ENCODE assay signal across 8 cellular contexts in genomic region chr3:12662593-12663310, GRCh38. TPM values are rescaled to one million over a fixed set of nuclear protein-coding genes. Genes with fewer than 3 reads are reported as not detected.
DNase-seq lines count a peak whose midpoint lies in the region; ATAC-seq and TF ChIP-seq lines count a peak whose summit lies in the region.

No MANE protein-coding gene starts in this region.

- ATAC-seq in GM18505 (IDR thresholded peaks at IDR 0.05; ENCODE audit: unreplicated experiment) (no peak), naive B cell (ENCODE audit: low read depth in 2 of 2) (no peak), HG03457 (IDR thresholded peaks at IDR 0.05; ENCODE audit: unreplicated experiment) (no peak)

- DNase-seq in NCI-H146 (lab: John Stamatoyannopoulos, UW) (peak; percentile 42), activated T-cell treated with anti-CD3 and anti-CD28 coated beads for 1 hour (ENCODE audit: low read depth) (peak; percentile 20), erythroblast (lab: John Stamatoyannopoulos, UW) (peak; percentile 69 to 71), naive B cell (peak; percentile 14), substantia nigra (lab: John Stamatoyannopoulos, UW) (peak in 28 of 49 donors; percentile 5 to 63 (median 36)), NCI-H1694 (lab: John Stamatoyannopoulos, UW) (no peak)

- no peaks in the 10 kb centered on the region for H3K9me3 Mint-ChIP-seq in naive B cell

- peak overlapping the region; percentile 89 to 100 (median 99) for H3K27ac Mint-ChIP-seq in naive B cell

- H3K27me3 Mint-ChIP-seq in naive B cell: no peaks in the 10 kb centered on the region

- H3K36me3 Mint-ChIP-seq in naive B cell: peaks cover 0 to 7% of the 10 kb centered on the region in 2 donors

- peak overlapping the region; percentile 98 for H3K27ac ChIP-seq in substantia nigra (ENCODE audit: low read depth, low read length, poor library complexity, severe bottlenecking)

- peak overlapping the region; percentile 82 to 100 (median 98) for H3K4me3 Mint-ChIP-seq in naive B cell

- peaks cover 25 to 51% (median 42%) of the 10 kb centered on the region in 3 donors for H3K4me1 Mint-ChIP-seq in naive B cell

- peak; percentile 28 for TF ChIP-seq POLR2A in GM18505 (IDR thresholded peaks at IDR 0.05; ENCODE audit: borderline replicate concordance, extremely low read depth, insufficient read depth, insufficient read length)
- TF ChIP-seq POLR2A in erythroblast (IDR thresholded peaks at IDR 0.05; ENCODE audit: low read length): no peak

RNA-seq across cellular contexts. Expression of gene RAF1, which starts 1.2 kb away (rescaled TPM):
- polyA plus RNA-seq in naive B cell (ENCODE audit: low read depth in 6 of 6): 10 to 100 TPM; 44.3 to 69.2 (median 59.5) TPM
